In the genomic region with DNA sequence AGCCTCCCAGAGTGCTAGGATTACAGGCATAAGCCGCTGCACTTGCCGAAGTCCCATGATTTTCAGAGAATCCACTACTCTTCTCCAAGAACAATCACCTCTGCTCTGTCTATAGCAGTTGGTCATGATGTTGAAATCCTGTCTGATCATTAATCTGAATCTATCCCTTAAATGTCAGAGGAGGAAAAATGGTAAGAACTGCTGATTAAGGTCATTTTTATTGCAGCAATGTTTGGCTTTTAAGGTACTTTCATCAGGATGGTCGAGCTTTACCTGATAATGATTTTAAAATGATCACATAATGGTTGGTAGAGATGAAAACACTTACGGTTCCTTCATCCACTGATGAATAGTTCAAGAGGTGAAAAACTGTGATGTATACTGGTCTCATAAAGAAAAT, we compare ENCODE assay signal across 35 cellular contexts.
"Had no signal": no experiment of that assay in that cellular context is flagged by ENCODE, and none has a peak within 500 bp of the region (broad histone marks: within the 10 kb centered on the region; RNA-seq: fewer than 3 reads in every experiment).

No MANE protein-coding gene starts in this region.

- H3K27ac ChIP-seq: adrenal gland, body of pancreas, brain microvascular endothelial cell, breast epithelium, VCaP had no signal

- H3K9me3 Mint-ChIP-seq: activated CD4-positive, alpha-beta T cell treated with anti-CD3 and anti-CD28 coated beads, Interleukin-2, amount 10 ng/mL, durations not matched to agents 24 days and 14 days; activated T-cell treated with anti-CD3 and anti-CD28 coated beads, Interleukin-2, amount 50 U/mL, for 4 hours; activated T-helper 17 cell treated with anti-CD3 and anti-CD28 coated beads, Interleukin-2, amount 50 U/mL, for 72 hours had no signal

- H3K4me1 ChIP-seq: adrenal gland, body of pancreas, breast epithelium had no signal

- FAIRE-seq: astrocyte, TTC549 had no signal

- H3K36me3 Mint-ChIP-seq: activated CD4-positive, alpha-beta memory T cell treated with anti-CD3 and anti-CD28 coated beads for 36 hours; activated naive CD4-positive, alpha-beta T cell treated with anti-CD3 and anti-CD28 coated beads, Interleukin-2, amount 50 U/mL, for 72 hours; activated naive CD8-positive, alpha-beta T cell treated with anti-CD3 and anti-CD28 coated beads for 36 hours had no signal

- DNase-seq: activated B cell treated with CpG ODN at 0.5 μM for 24 hours; activated CD4-positive, alpha-beta memory T cell treated with anti-CD3 and anti-CD28 coated beads for 36 hours; activated CD4-positive, alpha-beta T cell treated with anti-CD3 and anti-CD28 coated beads for 4 hours; activated CD4-positive, alpha-beta T cell treated with anti-CD3 and anti-CD28 coated beads, Interleukin-2, amount 10 ng/mL, durations not matched to agents 24 days and 14 days; activated CD4-positive, alpha-beta T cell treated with anti-CD3 and anti-CD28 coated beads, Interleukin-2, amount 50 U/mL, for 1 hour; activated CD4-positive, alpha-beta T cell treated with anti-CD3 and anti-CD28 coated beads, Interleukin-2, amount 50 U/mL, for 4 hours; activated CD4-positive, CD25-positive, alpha-beta regulatory T cell treated with anti-CD3 and anti-CD28 coated beads, Interleukin-2, amount 50 U/mL, for 72 hours; activated CD8-positive, alpha-beta memory T cell treated with anti-CD3 and anti-CD28 coated beads, Interleukin-2, amount 50 U/mL, for 4 hours; activated CD8-positive, alpha-beta T cell treated with anti-CD3 and anti-CD28 coated beads for 36 hours; activated effector memory CD4-positive, alpha-beta T cell treated with anti-CD3 and anti-CD28 coated beads, Interleukin-2, amount 50 U/mL, for 16 hours; activated gamma-delta T cell treated with Interleukin-2 at 50 U/mL for 16 hours; activated naive CD4-positive, alpha-beta T cell; activated naive CD4-positive, alpha-beta T cell treated with anti-CD3 and anti-CD28 coated beads for 36 hours; activated naive CD4-positive, alpha-beta T cell treated with anti-CD3 and anti-CD28 coated beads, Interleukin-2, amount 50 U/mL, for 16 hours; activated naive CD8-positive, alpha-beta T cell treated with anti-CD3 and anti-CD28 coated beads for 36 hours; activated T-cell treated with anti-CD3 and anti-CD28 coated beads for 4 hours; activated T-cell treated with anti-CD3 and anti-CD28 coated beads, Interleukin-2, amount 50 U/mL, for 1 hour; activated T-cell treated with anti-CD3 and anti-CD28 coated beads, Interleukin-2, amount 50 U/mL, for 4 hours; activated T-cell treated with anti-CD3 and anti-CD28 coated beads, Interleukin-2, amount 50 U/mL, for 72 hours; adrenal gland; amniotic stem cell; aorta; body of pancreas; brain microvascular endothelial cell; central memory CD4-positive, alpha-beta T cell; T-helper 2 cell; T-helper 9 cell had no signal

- ATAC-seq: activated CD8-positive, alpha-beta T cell treated with anti-CD3 and anti-CD28 coated beads for 36 hours; activated naive CD4-positive, alpha-beta T cell treated with anti-CD3 and anti-CD28 coated beads, Interleukin-2, amount 50 U/mL, for 72 hours; activated T-cell treated with anti-CD3 and anti-CD28 coated beads, Interleukin-2, amount 50 U/mL, for 4 hours; activated T-cell treated with anti-CD3 and anti-CD28 coated beads, Interleukin-2, amount 50 U/mL, for 72 hours; activated T-helper 17 cell treated with anti-CD3 and anti-CD28 coated beads, Interleukin-2, amount 50 U/mL, for 72 hours; body of pancreas had no signal

- H3K4me1 Mint-ChIP-seq: activated B cell treated with CpG ODN at 0.5 μM for 24 hours; activated CD4-positive, alpha-beta T cell treated with anti-CD3 and anti-CD28 coated beads, Interleukin-2, amount 10 ng/mL, durations not matched to agents 24 days and 14 days; activated naive CD8-positive, alpha-beta T cell treated with anti-CD3 and anti-CD28 coated beads for 36 hours; activated T-helper 17 cell treated with anti-CD3 and anti-CD28 coated beads, Interleukin-2, amount 50 U/mL, for 72 hours had no signal

- H3K27ac Mint-ChIP-seq: activated B cell treated with CpG ODN at 0.5 μM for 24 hours; activated CD4-positive, alpha-beta memory T cell treated with anti-CD3 and anti-CD28 coated beads for 36 hours; activated CD4-positive, alpha-beta T cell treated with anti-CD3 and anti-CD28 coated beads, Interleukin-2, amount 10 ng/mL, durations not matched to agents 24 days and 14 days; activated CD8-positive, alpha-beta T cell treated with anti-CD3 and anti-CD28 coated beads for 36 hours; activated naive CD4-positive, alpha-beta T cell treated with anti-CD3 and anti-CD28 coated beads for 36 hours; activated naive CD4-positive, alpha-beta T cell treated with anti-CD3 and anti-CD28 coated beads, Interleukin-2, amount 50 U/mL, for 72 hours; activated naive CD8-positive, alpha-beta T cell treated with anti-CD3 and anti-CD28 coated beads for 36 hours; activated T-cell treated with anti-CD3 and anti-CD28 coated beads, Interleukin-2, amount 50 U/mL, for 72 hours; activated T-helper 1 cell treated with anti-CD3 and anti-CD28 coated beads, Interleukin-12 subunit alpha, Interleukin-12 subunit beta, Interleukin-2, Interleukin-4 antibody, amounts not matched to agents 30 ng/mL and 10 ng/mL and 1 ng/mL, durations not matched to agents 14 hours and 24 hours and 36 hours; activated T-helper 17 cell treated with anti-CD3 and anti-CD28 coated beads, Interleukin-2, amount 50 U/mL, for 72 hours; T-helper 2 cell treated with Interferon-gamma antibody and Interleukin-4, amounts not matched to agents 5 μg/mL and 100 μg/mL, for 36 hours had no signal

- H3K27me3 Mint-ChIP-seq: activated B cell treated with CpG ODN at 0.5 μM for 24 hours; activated CD4-positive, alpha-beta memory T cell treated with anti-CD3 and anti-CD28 coated beads for 36 hours; activated CD4-positive, alpha-beta T cell treated with anti-CD3 and anti-CD28 coated beads, Interleukin-2, amount 10 ng/mL, durations not matched to agents 24 days and 14 days; activated CD8-positive, alpha-beta T cell treated with anti-CD3 and anti-CD28 coated beads for 36 hours; activated naive CD8-positive, alpha-beta T cell treated with anti-CD3 and anti-CD28 coated beads for 36 hours; activated T-helper 17 cell treated with anti-CD3 and anti-CD28 coated beads, Interleukin-2, amount 50 U/mL, for 72 hours had no signal

- H3K36me3 ChIP-seq: adrenal gland, brain microvascular endothelial cell, breast epithelium had no signal

- H3K4me3 Mint-ChIP-seq: activated B cell treated with CpG ODN at 0.5 μM for 24 hours; activated CD4-positive, alpha-beta memory T cell treated with anti-CD3 and anti-CD28 coated beads for 36 hours; activated CD4-positive, alpha-beta T cell treated with anti-CD3 and anti-CD28 coated beads, Interleukin-2, amount 10 ng/mL, durations not matched to agents 24 days and 14 days; activated CD8-positive, alpha-beta T cell treated with anti-CD3 and anti-CD28 coated beads for 36 hours; activated naive CD4-positive, alpha-beta T cell treated with anti-CD3 and anti-CD28 coated beads for 36 hours; activated naive CD8-positive, alpha-beta T cell treated with anti-CD3 and anti-CD28 coated beads for 36 hours; activated T-cell treated with anti-CD3 and anti-CD28 coated beads, Interleukin-2, amount 50 U/mL, for 4 hours; activated T-cell treated with anti-CD3 and anti-CD28 coated beads, Interleukin-2, amount 50 U/mL, for 72 hours; activated T-helper 1 cell treated with anti-CD3 and anti-CD28 coated beads, Interleukin-12 subunit alpha, Interleukin-12 subunit beta, Interleukin-2, Interleukin-4 antibody, amounts not matched to agents 30 ng/mL and 10 ng/mL and 1 ng/mL, durations not matched to agents 14 hours and 24 hours and 36 hours; activated T-helper 17 cell treated with anti-CD3 and anti-CD28 coated beads, Interleukin-2, amount 50 U/mL, for 72 hours; T-helper 2 cell treated with Interferon-gamma antibody and Interleukin-4, amounts not matched to agents 5 μg/mL and 100 μg/mL, for 36 hours had no signal

- H3K4me3 ChIP-seq: adrenal gland, body of pancreas, breast epithelium had no signal

- H3K9me3 ChIP-seq: adrenal gland, body of pancreas had no signal

- H3K27me3 ChIP-seq: adrenal gland, body of pancreas, brain microvascular endothelial cell, breast epithelium had no signal
